Comparison of ENCODE assay signal across 5 cellular contexts in genomic region chr11:66380264-66380663, GRCh38. TPM values are rescaled to one million over a fixed set of nuclear protein-coding genes. Genes with fewer than 3 reads are reported as not detected.
"Had no signal": no experiment of that assay in that cellular context is flagged by ENCODE, and none has a peak within 500 bp of the region (broad histone marks: within the 10 kb centered on the region; RNA-seq: fewer than 3 reads in every experiment).

No MANE protein-coding gene starts in this region.

RNA-seq across cellular contexts. Expression of gene NPAS4, which starts 40.6 kb away (rescaled TPM):
- total RNA-seq: endodermal cell, fibroblast of lung, lung microvascular endothelial cell, T-helper 17 cell, upper lobe of right lung had no signal
